In the genomic region with DNA sequence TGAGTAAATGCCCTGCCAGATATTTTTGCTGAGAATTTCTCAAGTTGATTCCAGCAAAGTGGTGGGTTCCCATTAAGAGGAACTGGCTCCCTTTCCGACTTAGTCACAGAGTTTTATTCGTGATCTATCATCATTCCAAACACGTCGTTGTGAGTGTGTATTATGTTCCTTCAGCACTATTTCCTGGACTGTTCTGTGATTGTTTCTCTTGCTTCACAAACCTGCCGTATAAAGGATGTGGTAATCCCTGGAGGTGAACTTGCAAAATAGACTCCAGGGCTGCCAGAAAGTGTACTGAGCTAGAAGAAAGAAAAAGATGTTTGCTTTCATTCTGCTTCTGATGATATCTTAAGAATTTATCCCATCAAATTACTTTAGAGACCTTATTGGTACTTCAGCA, we compare ENCODE assay signal across 14 cellular contexts. TPM values are rescaled to one million over a fixed set of nuclear protein-coding genes. Genes with fewer than 3 reads are reported as not detected.
DNase-seq lines count a peak whose midpoint lies in the region; ATAC-seq, FAIRE-seq and TF ChIP-seq lines count a peak whose summit lies in the region.
"Had no signal": no experiment of that assay in that cellular context is flagged by ENCODE, and none has a peak within 500 bp of the region (broad histone marks: within the 10 kb centered on the region; RNA-seq: fewer than 3 reads in every experiment).

No MANE protein-coding gene starts in this region.

- TF ChIP-seq EP300 in SK-N-SH (IDR thresholded peaks at IDR 0.05; ENCODE audit: borderline replicate concordance in 1 of 2, low read depth in 1 of 2, low read length in 1 of 2), result no peak

- CTCF ChIA-PET in SK-N-SH (lab: Yijun Ruan, JAX), result no interaction called here

- H3K9me2 ChIP-seq in SK-N-SH, result no peaks in the 10 kb centered on the region

- H3K9me3 Mint-ChIP-seq in astrocyte (ENCODE audit: unreplicated experiment), result no peaks in the 10 kb centered on the region

- H3F3A ChIP-seq in SK-N-SH (replicated peaks; ENCODE audit: insufficient read depth), result peaks cover 35% of the 10 kb centered on the region

- H2AFZ ChIP-seq in SK-N-SH (ENCODE audit: low read depth), result no peak overlapping the region
- H2AFZ ChIP-seq in astrocyte (ENCODE audit: low read depth, low read length), result no peak overlapping the region

- 50% methylated on average over 5 of the region's 5 CpGs for WGBS in SK-N-SH (ENCODE audit: low lambda C conversion rate)

- peaks cover 25% of the 10 kb centered on the region for H3K4me1 Mint-ChIP-seq in astrocyte (ENCODE audit: low read depth, unreplicated experiment)

- peaks cover 3% of the 10 kb centered on the region for H3K27me3 Mint-ChIP-seq in astrocyte (ENCODE audit: low read depth, unreplicated experiment)
- H3K27me3 Mint-ChIP-seq: activated naive CD8-positive, alpha-beta T cell had no signal

- peaks cover 8% of the 10 kb centered on the region for H3K36me3 Mint-ChIP-seq in astrocyte (ENCODE audit: low read depth, unreplicated experiment)

- no peak overlapping the region for H3K4me3 Mint-ChIP-seq in astrocyte (ENCODE audit: unreplicated experiment)
- H3K4me3 Mint-ChIP-seq: activated naive CD8-positive, alpha-beta T cell had no signal

- H3K27ac Mint-ChIP-seq in astrocyte (ENCODE audit: unreplicated experiment), result no peak overlapping the region
- H3K27ac Mint-ChIP-seq: activated naive CD8-positive, alpha-beta T cell had no signal

- H3K9ac ChIP-seq in SK-N-SH (no peak overlapping the region), astrocyte (ENCODE audit: low read length) (no peak overlapping the region), skeletal muscle tissue (ENCODE audit: low read depth in 1 of 3, low read length in 3 of 3) (peak overlapping the region in 1 of 3 donors; percentile 4)

- peaks cover 0 to 10% of the 10 kb centered on the region in 2 experiments; a peak in 1 of 4 replicates for H3K4me1 ChIP-seq in SK-N-SH (ENCODE audit: control insufficient read depth in 1 of 2, insufficient read depth in 2 of 2, low read depth in 1 of 2, low read length in 1 of 2)
- peaks cover 25% of the 10 kb centered on the region for H3K4me1 ChIP-seq in astrocyte (ENCODE audit: insufficient read depth, low read length)
- H3K4me1 ChIP-seq in skeletal muscle tissue (ENCODE audit: control insufficient read depth in 3 of 3, insufficient read depth in 3 of 3, low read length in 3 of 3), result peaks cover 24 to 40% (median 26%) of the 10 kb centered on the region in 3 donors

- peak; percentile 37 for FAIRE-seq in astrocyte (lab: Jason Lieb, UNC)

- H3K4me2 ChIP-seq in SK-N-SH (no peak overlapping the region), astrocyte (ENCODE audit: low read length) (no peak overlapping the region)

- ATAC-seq in SK-N-SH treated with all-trans-retinoic acid at 6 μM for 48 hours, result no peak

- H3K79me2 ChIP-seq in SK-N-SH (ENCODE audit: insufficient read depth) (no peaks in the 10 kb centered on the region), astrocyte (ENCODE audit: insufficient read depth, low read length) (no peaks in the 10 kb centered on the region)

- DNase-seq in SK-N-SH (no peak), astrocyte (ENCODE audit: low read depth) (peak; percentile 68), foreskin fibroblast (peak; percentile 78), NCI-H2227 (lab: John Stamatoyannopoulos, UW; ENCODE audit: unreplicated experiment) (no peak), HuH-7 (ENCODE audit: low spot score) (no peak)
- no peak for DNase-seq in stimulated activated CD4-positive, alpha-beta T cell treated with anti-CD3 and anti-CD28 coated beads, Interleukin-2, amount 100 ng/mL, for 48 hours
- DNase-seq: 8988T, DMS 273 treated with DMSO at 0.1 percent for 48 hours, Kasumi-1 had no signal

- no peaks in the 10 kb centered on the region for H3K9me3 ChIP-seq in SK-N-SH
- no peaks in the 10 kb centered on the region for H3K9me3 ChIP-seq in astrocyte (ENCODE audit: insufficient read depth, low read depth, low read length)
- H3K9me3 ChIP-seq in skeletal muscle tissue (ENCODE audit: control insufficient read depth in 3 of 3, low read length in 3 of 3), result no peaks in the 10 kb centered on the region
- H3K9me3 ChIP-seq: tibial nerve had no signal

- POLR2A ChIA-PET in SK-N-SH (lab: Yijun Ruan, JAX), result no interaction called here

- TF ChIP-seq CTCF in SK-N-SH (IDR thresholded peaks at IDR 0.05), result no peak
- no peak for TF ChIP-seq CTCF in astrocyte (IDR thresholded peaks at IDR 0.05; ENCODE audit: insufficient read depth, low read depth, low read length)
- no peak for TF ChIP-seq CTCF in foreskin fibroblast (IDR thresholded peaks at IDR 0.05; ENCODE audit: low read depth, low read length)

- no peaks in the 10 kb centered on the region for H4K20me1 ChIP-seq in SK-N-SH (ENCODE audit: insufficient read depth)
- no peaks in the 10 kb centered on the region for H4K20me1 ChIP-seq in astrocyte (ENCODE audit: insufficient read depth, low read length)

- peaks cover 0 to 2% of the 10 kb centered on the region in 2 experiments for H3K36me3 ChIP-seq in SK-N-SH (replicated peaks in 1 of 2; ENCODE audit: control insufficient read depth in 1 of 2, insufficient read depth in 2 of 2, low read length in 1 of 2)
- H3K36me3 ChIP-seq in astrocyte (ENCODE audit: insufficient read depth, low read length), result no peaks in the 10 kb centered on the region
- H3K36me3 ChIP-seq in skeletal muscle tissue (ENCODE audit: control insufficient read depth in 3 of 3, insufficient read depth in 3 of 3, low read length in 3 of 3), result peaks cover 9 to 23% (median 22%) of the 10 kb centered on the region in 3 donors

- TF ChIP-seq RAD21 in SK-N-SH (IDR thresholded peaks at IDR 0.05; ENCODE audit: low read length), result no peak

- H3K27me3 ChIP-seq in SK-N-SH (ENCODE audit: insufficient read depth) (no peaks in the 10 kb centered on the region), astrocyte (ENCODE audit: insufficient read depth, low read length) (no peaks in the 10 kb centered on the region), skeletal muscle tissue (ENCODE audit: control insufficient read depth in 3 of 3, insufficient read depth in 3 of 3, low read length in 3 of 3) (no peaks in the 10 kb centered on the region)
- H3K27me3 ChIP-seq: tibial nerve had no signal

- H3K4me3 ChIP-seq in SK-N-SH (ENCODE audit: low read depth in 2 of 2, low read length in 1 of 2) (no peak overlapping the region), astrocyte (ENCODE audit: insufficient read depth, low read depth, low read length) (no peak overlapping the region), foreskin fibroblast (ENCODE audit: low read depth in 1 of 2, low read length in 2 of 2) (no peak overlapping the region), skeletal muscle tissue (ENCODE audit: low read length in 3 of 3) (no peak overlapping the region)
- H3K4me3 ChIP-seq: skin epidermis, tibial nerve had no signal

- H3K27ac ChIP-seq in SK-N-SH (ENCODE audit: low read depth in 2 of 2, low read length in 1 of 2) (no peak overlapping the region), astrocyte (ENCODE audit: low read depth, low read length) (no peak overlapping the region), skeletal muscle tissue (ENCODE audit: low read depth, low read length) (peak overlapping the region; percentile 76)

TF ChIP-seq in SK-N-SH treated with all-trans-retinoic acid at 6 μM for 48 hours, 23 proteins besides CTCF, POLR2A, EP300 and RAD21 (continues in another document):
- TF ChIP-seq, protein P1, sequence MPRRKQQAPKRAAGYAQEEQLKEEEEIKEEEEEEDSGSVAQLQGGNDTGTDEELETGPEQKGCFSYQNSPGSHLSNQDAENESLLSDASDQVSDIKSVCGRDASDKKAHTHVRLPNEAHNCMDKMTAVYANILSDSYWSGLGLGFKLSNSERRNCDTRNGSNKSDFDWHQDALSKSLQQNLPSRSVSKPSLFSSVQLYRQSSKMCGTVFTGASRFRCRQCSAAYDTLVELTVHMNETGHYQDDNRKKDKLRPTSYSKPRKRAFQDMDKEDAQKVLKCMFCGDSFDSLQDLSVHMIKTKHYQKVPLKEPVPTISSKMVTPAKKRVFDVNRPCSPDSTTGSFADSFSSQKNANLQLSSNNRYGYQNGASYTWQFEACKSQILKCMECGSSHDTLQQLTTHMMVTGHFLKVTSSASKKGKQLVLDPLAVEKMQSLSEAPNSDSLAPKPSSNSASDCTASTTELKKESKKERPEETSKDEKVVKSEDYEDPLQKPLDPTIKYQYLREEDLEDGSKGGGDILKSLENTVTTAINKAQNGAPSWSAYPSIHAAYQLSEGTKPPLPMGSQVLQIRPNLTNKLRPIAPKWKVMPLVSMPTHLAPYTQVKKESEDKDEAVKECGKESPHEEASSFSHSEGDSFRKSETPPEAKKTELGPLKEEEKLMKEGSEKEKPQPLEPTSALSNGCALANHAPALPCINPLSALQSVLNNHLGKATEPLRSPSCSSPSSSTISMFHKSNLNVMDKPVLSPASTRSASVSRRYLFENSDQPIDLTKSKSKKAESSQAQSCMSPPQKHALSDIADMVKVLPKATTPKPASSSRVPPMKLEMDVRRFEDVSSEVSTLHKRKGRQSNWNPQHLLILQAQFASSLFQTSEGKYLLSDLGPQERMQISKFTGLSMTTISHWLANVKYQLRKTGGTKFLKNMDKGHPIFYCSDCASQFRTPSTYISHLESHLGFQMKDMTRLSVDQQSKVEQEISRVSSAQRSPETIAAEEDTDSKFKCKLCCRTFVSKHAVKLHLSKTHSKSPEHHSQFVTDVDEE (CRISPR knock-in tag; IDR thresholded peaks at IDR 0.05), result no peak
- no peak for TF ChIP-seq ESRRG (CRISPR knock-in tag; IDR thresholded peaks at IDR 0.05)
- TF ChIP-seq, protein P2, sequence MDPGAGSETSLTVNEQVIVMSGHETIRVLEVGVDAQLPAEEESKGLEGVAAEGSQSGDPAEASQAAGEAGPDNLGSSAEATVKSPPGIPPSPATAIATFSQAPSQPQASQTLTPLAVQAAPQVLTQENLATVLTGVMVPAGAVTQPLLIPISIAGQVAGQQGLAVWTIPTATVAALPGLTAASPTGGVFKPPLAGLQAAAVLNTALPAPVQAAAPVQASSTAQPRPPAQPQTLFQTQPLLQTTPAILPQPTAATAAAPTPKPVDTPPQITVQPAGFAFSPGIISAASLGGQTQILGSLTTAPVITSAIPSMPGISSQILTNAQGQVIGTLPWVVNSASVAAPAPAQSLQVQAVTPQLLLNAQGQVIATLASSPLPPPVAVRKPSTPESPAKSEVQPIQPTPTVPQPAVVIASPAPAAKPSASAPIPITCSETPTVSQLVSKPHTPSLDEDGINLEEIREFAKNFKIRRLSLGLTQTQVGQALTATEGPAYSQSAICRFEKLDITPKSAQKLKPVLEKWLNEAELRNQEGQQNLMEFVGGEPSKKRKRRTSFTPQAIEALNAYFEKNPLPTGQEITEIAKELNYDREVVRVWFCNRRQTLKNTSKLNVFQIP (CRISPR knock-in tag; IDR thresholded peaks at IDR 0.05; ENCODE audit: borderline replicate concordance, low read depth), result no peak
- TF ChIP-seq ARNTL (CRISPR knock-in tag; IDR thresholded peaks at IDR 0.05; ENCODE audit: borderline replicate concordance, low read depth), result no peak

RNA-seq across cellular contexts. Expression of a gene that starts 14.5 kb away (rescaled TPM):
- polyA plus RNA-seq in SK-N-SH (2012; rRNA removed), result 1.8 and 1.9 TPM in 2 replicates
- 0.51 and 0.59 TPM in 2 replicates for polyA plus RNA-seq in SK-N-SH (2012; cell fraction: cytosol; rRNA removed)
- polyA plus RNA-seq in SK-N-SH (2012; cell fraction: nucleus; rRNA removed), result 14.4 and 14.8 TPM in 2 replicates
- 0.38 and 0.57 TPM in 2 replicates for total RNA-seq in astrocyte
- 675 TPM for total RNA-seq in skeletal muscle tissue

Comparison
In these comparisons a context has a peak if more than half of its experiments do, and no peak if none do; other contexts are left out.
1. DNase-seq: peak in astrocyte (single experiment) and foreskin fibroblast (2 of 2); none in SK-N-SH (single experiment), stimulated activated CD4-positive, alpha-beta T cell treated with anti-CD3 and anti-CD28 coated beads, Interleukin-2, amount 100 ng/mL, for 48 hours (0 of 2), NCI-H2227 (single experiment) and HuH-7 (single experiment).
2. RNA of a gene that starts 14.5 kb away (total RNA-seq): 675 TPM in skeletal muscle tissue (single experiment); 0.38 to 0.57 TPM in astrocyte; every median in the first group is over 100 times any median in the second.